15 cellular contexts compared by ENCODE assay signal in genomic region chr6:136783021-136783420, GRCh38. TPM values are rescaled to one million over a fixed set of nuclear protein-coding genes. Genes with fewer than 3 reads are reported as not detected.
A peak's percentile ranks its signal among the peaks of the same experiment; 100 is the strongest.
DNase-seq lines count a peak whose midpoint lies in the region; ATAC-seq and TF ChIP-seq lines count a peak whose summit lies in the region.
"Had no signal": no experiment of that assay in that cellular context is flagged by ENCODE, and none has a peak within 500 bp of the region (broad histone marks: within the 10 kb centered on the region; RNA-seq: fewer than 3 reads in every experiment).

No MANE protein-coding gene starts in this region.

- no peak for TF ChIP-seq POLR2A in right lobe of liver (IDR thresholded peaks at IDR 0.05)

- intact Hi-C loops in right lobe of liver (cut with DNase I): no loop called here

- WGBS in esophagus, 2 donors: 85 to 87% methylated on average over 6 of the region's 6 CpGs
- WGBS in right lobe of liver (ENCODE audit: insufficient coverage, low coverage, low lambda C conversion rate, missing lambda C conversion rate): 100% methylated on average over 6 of the region's 6 CpGs

- no peak for DNase-seq in T-helper 2 cell treated with Interferon-gamma antibody and Interleukin-4, amounts not matched to agents 5 μg/mL and 100 μg/mL, for 36 hours (ENCODE audit: low spot score)
- DNase-seq in T-helper 2 cell (no peak), SK-N-MC (ENCODE audit: low read depth, low spot score) (no peak), right lobe of liver (no peak)
- DNase-seq in activated CD8-positive, alpha-beta memory T cell treated with anti-CD3 and anti-CD28 coated beads, Interleukin-2, amount 50 U/mL, for 4 hours: no peak
- DNase-seq: Caco-2; cerebellar nuclear complex; head of caudate nucleus; NCI-H1436 treated with DMSO at 0.1 percent for 48 hours; NCI-H446 treated with DMSO at 0.1 percent for 48 hours; ovary; stimulated activated naive CD8-positive, alpha-beta T cell treated with anti-CD3 and anti-CD28 coated beads, Interleukin-15, amount 100 ng/mL, for 72 hours had no signal

- H3K9me3 ChIP-seq in SK-N-MC (ENCODE audit: low read depth, low read length) (no peaks in the 10 kb centered on the region), esophagus (ENCODE audit: control insufficient read depth in 2 of 2, insufficient read depth in 1 of 2, low read depth in 1 of 2, low read length in 1 of 2) (no peaks in the 10 kb centered on the region), right lobe of liver (no peaks in the 10 kb centered on the region)
- H3K9me3 ChIP-seq: Caco-2, ovary had no signal

- H3K4me3 Mint-ChIP-seq in T-helper 2 cell treated with Interferon-gamma antibody and Interleukin-4, amounts not matched to agents 5 μg/mL and 100 μg/mL, for 36 hours: peak overlapping the region; percentile 77
- H3K4me3 Mint-ChIP-seq in stimulated activated memory B cell treated with anti-CD40 and anti-IgM and Interleukin-4, amounts not matched to agents 10 μg/mL and 1 μg/mL and 100 μg/mL, for 72 hours: no peak overlapping the region

- H3K4me3 ChIP-seq in SK-N-MC (no peak overlapping the region), esophagus (ENCODE audit: low read depth in 1 of 2, low read length in 2 of 2) (no peak overlapping the region), right lobe of liver (no peak overlapping the region)
- H3K4me3 ChIP-seq: ovary had no signal

- ATAC-seq in stimulated activated memory B cell treated with anti-CD40 and anti-IgM and Interleukin-4, amounts not matched to agents 10 μg/mL and 1 μg/mL and 100 μg/mL, for 72 hours: no peak
- ATAC-seq in right lobe of liver: no peak
- ATAC-seq in GM19397 (IDR thresholded peaks at IDR 0.05; ENCODE audit: unreplicated experiment): no peak

- H3K9ac ChIP-seq in SK-N-MC (ENCODE audit: insufficient read length): no peak overlapping the region

- H3K27ac ChIP-seq in SK-N-MC: peak overlapping the region; percentile 40; the same call in 1 of the 2 replicates
- H3K27ac ChIP-seq in esophagus (ENCODE audit: low read depth in 2 of 2, low read length in 1 of 2): peak overlapping the region; percentile 32 to 64
- H3K27ac ChIP-seq in right lobe of liver: no peak overlapping the region
- H3K27ac ChIP-seq: ovary had no signal

- no peaks in the 10 kb centered on the region for H3K9me3 Mint-ChIP-seq in T-helper 2 cell treated with Interferon-gamma antibody and Interleukin-4, amounts not matched to agents 5 μg/mL and 100 μg/mL, for 36 hours
- no peaks in the 10 kb centered on the region for H3K9me3 Mint-ChIP-seq in stimulated activated memory B cell treated with anti-CD40 and anti-IgM and Interleukin-4, amounts not matched to agents 10 μg/mL and 1 μg/mL and 100 μg/mL, for 72 hours
- H3K9me3 Mint-ChIP-seq: stimulated activated naive CD8-positive, alpha-beta T cell treated with anti-CD3 and anti-CD28 coated beads, Interleukin-15, amount 100 ng/mL, for 72 hours had no signal

- TF ChIP-seq CTCF in right lobe of liver (IDR thresholded peaks at IDR 0.05): no peak

- H3K27me3 ChIP-seq in esophagus (ENCODE audit: control insufficient read depth in 1 of 2, insufficient read depth in 2 of 2, low read length in 2 of 2) (no peaks in the 10 kb centered on the region), right lobe of liver (no peaks in the 10 kb centered on the region)
- H3K27me3 ChIP-seq: ovary had no signal

- H3K27me3 Mint-ChIP-seq in T-helper 2 cell treated with Interferon-gamma antibody and Interleukin-4, amounts not matched to agents 5 μg/mL and 100 μg/mL, for 36 hours (ENCODE audit: low read depth): no peaks in the 10 kb centered on the region
- no peaks in the 10 kb centered on the region for H3K27me3 Mint-ChIP-seq in stimulated activated memory B cell treated with anti-CD40 and anti-IgM and Interleukin-4, amounts not matched to agents 10 μg/mL and 1 μg/mL and 100 μg/mL, for 72 hours
- H3K27me3 Mint-ChIP-seq: stimulated activated naive CD8-positive, alpha-beta T cell treated with anti-CD3 and anti-CD28 coated beads, Interleukin-15, amount 100 ng/mL, for 72 hours had no signal

- peaks cover 59% of the 10 kb centered on the region for H3K4me1 Mint-ChIP-seq in T-helper 2 cell treated with Interferon-gamma antibody and Interleukin-4, amounts not matched to agents 5 μg/mL and 100 μg/mL, for 36 hours (ENCODE audit: low read depth)
- H3K4me1 Mint-ChIP-seq in stimulated activated memory B cell treated with anti-CD40 and anti-IgM and Interleukin-4, amounts not matched to agents 10 μg/mL and 1 μg/mL and 100 μg/mL, for 72 hours: peaks cover 51% of the 10 kb centered on the region

- H3K36me3 ChIP-seq in SK-N-MC (ENCODE audit: insufficient read depth, low read length) (peaks cover 8% of the 10 kb centered on the region), esophagus (ENCODE audit: control insufficient read depth in 2 of 2, insufficient read depth in 2 of 2, low read length in 1 of 2) (peaks cover 0 to 3% of the 10 kb centered on the region in 2 donors), right lobe of liver (no peaks in the 10 kb centered on the region)
- H3K36me3 ChIP-seq: ovary had no signal

- peaks cover 40% of the 10 kb centered on the region for H3K36me3 Mint-ChIP-seq in T-helper 2 cell treated with Interferon-gamma antibody and Interleukin-4, amounts not matched to agents 5 μg/mL and 100 μg/mL, for 36 hours (ENCODE audit: low read depth)
- H3K36me3 Mint-ChIP-seq in stimulated activated memory B cell treated with anti-CD40 and anti-IgM and Interleukin-4, amounts not matched to agents 10 μg/mL and 1 μg/mL and 100 μg/mL, for 72 hours: peaks cover 18% of the 10 kb centered on the region

- peaks cover 5 to 17% of the 10 kb centered on the region in 2 donors for H3K4me1 ChIP-seq in esophagus (ENCODE audit: control insufficient read depth in 2 of 2, insufficient read depth in 2 of 2, low read length in 1 of 2)
- peaks cover 0 to 22% (median under 1%) of the 10 kb centered on the region in 4 donors for H3K4me1 ChIP-seq in right lobe of liver
- H3K4me1 ChIP-seq: Caco-2 had no signal

- H3K27ac Mint-ChIP-seq in T-helper 2 cell treated with Interferon-gamma antibody and Interleukin-4, amounts not matched to agents 5 μg/mL and 100 μg/mL, for 36 hours: no peak overlapping the region
- H3K27ac Mint-ChIP-seq in stimulated activated memory B cell treated with anti-CD40 and anti-IgM and Interleukin-4, amounts not matched to agents 10 μg/mL and 1 μg/mL and 100 μg/mL, for 72 hours: peak overlapping the region; percentile 66

RNA-seq across cellular contexts. Expression of gene MAP3K5, which starts 9.3 kb away (rescaled TPM):
- 1 to 10 TPM; 5.2 to 5.6 TPM for polyA plus RNA-seq in esophagus
- total RNA-seq in right lobe of liver: 10 to 100 TPM in 1 of 6 experiments, 1 to 10 TPM in 5; 5.0 to 10.4 (median 6.9) TPM

RNA-seq across cellular contexts. Expression of gene PEX7, which starts 39.4 kb away (rescaled TPM):
- polyA plus RNA-seq in esophagus: 1 to 10 TPM; 2.0 to 7.0 TPM
- total RNA-seq in right lobe of liver: 1 to 10 TPM; 4.8 to 8.7 (median 5.2) TPM

Comparison
In these comparisons a context has a peak if more than half of its experiments do, and no peak if none do; other contexts are left out.
1. H3K27ac ChIP-seq: peak in SK-N-MC (single experiment) and esophagus (2 of 2); none in right lobe of liver (0 of 3).